11 cellular contexts compared by ENCODE assay signal in genomic region chr3:64443553-64444331, GRCh38.
DNase-seq lines count a peak whose midpoint lies in the region; ATAC-seq and TF ChIP-seq lines count a peak whose summit lies in the region.
"Had no signal": no experiment of that assay in that cellular context is flagged by ENCODE, and none has a peak within 500 bp of the region (broad histone marks: within the 10 kb centered on the region; RNA-seq: fewer than 3 reads in every experiment).

No MANE protein-coding gene starts in this region.

- intact Hi-C loops in Right ventricle myocardium inferior (cut with DNase I): no loop called here
- intact Hi-C loops in cardiac septum (cut with DNase I): no loop called here
- intact Hi-C loops in upper lobe of right lung (cut with DNase I): no loop called here

- H3K4me2 ChIP-seq in Karpas-422 (ENCODE audit: low read depth, low read length, poor library complexity, severe bottlenecking): no peak overlapping the region

- H4K20me1 ChIP-seq in Karpas-422 (ENCODE audit: insufficient read depth, low read depth, low read length): no peaks in the 10 kb centered on the region

- no peaks in the 10 kb centered on the region for H3K9me2 ChIP-seq in Karpas-422 (replicated peaks; ENCODE audit: insufficient read depth, low read length)

- DNase-seq in Right ventricle myocardium inferior (ENCODE audit: missing footprints): peak; percentile 67
- DNase-seq in cardiac septum (ENCODE audit: low spot score): no peak
- no peak for DNase-seq in chondrocyte (ENCODE audit: low spot score)
- DNase-seq in lung (ENCODE audit: low spot score): no peak
- no peak for DNase-seq in upper lobe of right lung
- DNase-seq in cortex of kidney (lab: John Stamatoyannopoulos, UW): no peak
- DNase-seq in activated naive CD4-positive, alpha-beta T cell (lab: John Stamatoyannopoulos, UW): no peak
- DNase-seq in Karpas-422: no peak
- DNase-seq: C1 segment of cervical spinal cord, occipital lobe, T-helper 9 cell had no signal

- no peaks in the 10 kb centered on the region for H3K27me3 ChIP-seq in lung (ENCODE audit: control insufficient read depth, insufficient read depth)
- H3K27me3 ChIP-seq in upper lobe of right lung: no peaks in the 10 kb centered on the region
- no peaks in the 10 kb centered on the region for H3K27me3 ChIP-seq in Karpas-422 (ENCODE audit: low read length)

- 38 to 47% methylated on average over 16 of the region's 16 CpGs for WGBS in lung, 2 donors

- H3K4me3 ChIP-seq in lung (peak overlapping the region; percentile 30), upper lobe of right lung (peak overlapping the region; percentile 64), Karpas-422 (ENCODE audit: low read length) (no peak overlapping the region)

- peaks cover 46% of the 10 kb centered on the region for H3K4me1 Mint-ChIP-seq in chondrocyte (ENCODE audit: low read depth)

- H3K27me3 Mint-ChIP-seq in chondrocyte (ENCODE audit: low read depth): no peaks in the 10 kb centered on the region

- no peaks in the 10 kb centered on the region for H3K9me3 Mint-ChIP-seq in chondrocyte (ENCODE audit: low read depth)

- no peaks in the 10 kb centered on the region for H3K79me2 ChIP-seq in Karpas-422 (ENCODE audit: low read length)

- H3K36me3 ChIP-seq in lung (ENCODE audit: control insufficient read depth in 2 of 2, insufficient read depth in 2 of 2, low read length in 2 of 2): no peaks in the 10 kb centered on the region
- H3K36me3 ChIP-seq in upper lobe of right lung: no peaks in the 10 kb centered on the region
- H3K36me3 ChIP-seq in Karpas-422 (ENCODE audit: insufficient read depth, low read length): no peaks in the 10 kb centered on the region

- H3K4me1 ChIP-seq in lung (ENCODE audit: control insufficient read depth in 2 of 2, insufficient read depth in 2 of 2, low read length in 2 of 2): peaks cover 0 to 10% of the 10 kb centered on the region in 2 donors
- peaks cover 41% of the 10 kb centered on the region for H3K4me1 ChIP-seq in upper lobe of right lung
- H3K4me1 ChIP-seq in Karpas-422 (ENCODE audit: low read length): peaks cover 6% of the 10 kb centered on the region

- no peak overlapping the region for H2AFZ ChIP-seq in Karpas-422 (ENCODE audit: low read length)

- TF ChIP-seq CTCF in chondrocyte (IDR thresholded peaks at IDR 0.05) (no peak), lung (IDR thresholded peaks at IDR 0.05; ENCODE audit: control extremely low read depth, extremely low read depth) (no peak), upper lobe of right lung (IDR thresholded peaks at IDR 0.05) (no peak)

- H3K4me3 Mint-ChIP-seq in chondrocyte (ENCODE audit: unreplicated experiment): peak overlapping the region; percentile 76

- peak overlapping the region; percentile 81 for H3K27ac Mint-ChIP-seq in chondrocyte (ENCODE audit: unreplicated experiment)

- no peaks in the 10 kb centered on the region for H3K36me3 Mint-ChIP-seq in chondrocyte (ENCODE audit: low read depth)

- H3K9me3 ChIP-seq in lung (ENCODE audit: control insufficient read depth in 2 of 2, insufficient read depth in 1 of 2, low read length in 1 of 2) (no peaks in the 10 kb centered on the region), upper lobe of right lung (no peaks in the 10 kb centered on the region), Karpas-422 (ENCODE audit: low read length) (no peaks in the 10 kb centered on the region)

- H3K27ac ChIP-seq in lung (ENCODE audit: low read depth in 1 of 2, low read length in 1 of 2) (peak overlapping the region in 1 of 2 donors; percentile 76), upper lobe of right lung (peak overlapping the region; percentile 37), Karpas-422 (ENCODE audit: low read length) (no peak overlapping the region)

- no peak overlapping the region for H3K9ac ChIP-seq in Karpas-422 (ENCODE audit: low read length)

- ATAC-seq in Right ventricle myocardium inferior (peak; percentile 61), lung (ENCODE audit: insufficient read depth, low FRiP score) (no peak), upper lobe of right lung (no peak)
